ENCODE assay signal across 1 cellular context in genomic region chr3:198043149-198043548, GRCh38.
TF ChIP-seq lines count a peak whose summit lies in the region.

No MANE protein-coding gene starts in this region.

TF ChIP-seq in K562, 482 proteins besides CTCF, POLR2A, EP300 and RAD21 (continued from another document):
- no peak for TF ChIP-seq CHD7 (IDR thresholded peaks at IDR 0.05; ENCODE audit: low read depth, low read length)
- TF ChIP-seq EHMT2 (IDR thresholded peaks at IDR 0.05): no peak
- TF ChIP-seq HOMEZ (CRISPR knock-in tag; IDR thresholded peaks at IDR 0.05): no peak
- no peak for TF ChIP-seq CREB3 (tag; conservative IDR thresholded peaks at IDR 0.05; ENCODE audit: low read depth)
- TF ChIP-seq PRPF4 (IDR thresholded peaks at IDR 0.05; ENCODE audit: insufficient read depth, low read depth, low read length, poor library complexity, severe bottlenecking): no peak
- TF ChIP-seq BMI1 (IDR thresholded peaks at IDR 0.05; ENCODE audit: low read length): no peak
- TF ChIP-seq ZNF253 (CRISPR knock-in tag; conservative IDR thresholded peaks at IDR 0.05): no peak
- TF ChIP-seq LEF1 (IDR thresholded peaks at IDR 0.05): no peak
- TF ChIP-seq JUN (IDR thresholded peaks at IDR 0.05; ENCODE audit: borderline replicate concordance, low read depth, low read length): no peak
- TF ChIP-seq JUN (CRISPR knock-in tag; IDR thresholded peaks at IDR 0.05; ENCODE audit: borderline replicate concordance): no peak
- TF ChIP-seq E2F6 (IDR thresholded peaks at IDR 0.05; ENCODE audit: borderline replicate concordance in 1 of 2, extremely low read depth in 1 of 2, insufficient read depth in 1 of 2, insufficient read length in 1 of 2, low read depth in 1 of 2, low read length in 1 of 2, poor library complexity in 1 of 2, severe bottlenecking in 1 of 2): no peak
- TF ChIP-seq NUFIP1 (IDR thresholded peaks at IDR 0.05; ENCODE audit: partially characterized antibody): no peak
